Comparison of ENCODE assay signal across 25 cellular contexts in the genomic region with DNA sequence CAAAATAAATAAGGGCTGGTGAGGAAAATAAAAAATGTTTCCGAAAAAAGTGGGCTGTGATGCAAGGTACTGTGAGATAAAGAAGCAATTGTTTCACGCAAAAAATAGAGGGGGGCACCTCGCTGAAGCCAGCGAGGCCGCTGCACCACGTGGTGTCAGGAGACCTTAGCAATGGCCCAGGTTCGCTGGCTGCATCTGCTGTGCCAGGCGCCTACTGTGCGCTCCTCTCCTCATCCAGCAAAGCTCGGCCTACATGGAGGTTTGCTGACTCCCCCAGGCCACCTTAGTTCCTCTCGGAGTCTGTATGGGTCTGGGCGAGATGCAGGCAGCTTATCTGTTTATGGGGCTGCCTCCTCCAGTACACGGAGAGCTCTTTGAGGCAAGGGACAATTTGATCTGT.
"Had no signal": no experiment of that assay in that cellular context is flagged by ENCODE, and none has a peak within 500 bp of the region (broad histone marks: within the 10 kb centered on the region; RNA-seq: fewer than 3 reads in every experiment).

No MANE protein-coding gene starts in this region.

- H3K27ac ChIP-seq: hepatocyte, left ventricle myocardium inferior, ovary, prostate gland, skin epidermis, stomach, thoracic aorta, tibial artery, upper lobe of right lung had no signal

- H3K27me3 ChIP-seq: hepatocyte, neutrophil, ovary, stomach, tibial artery, upper lobe of right lung had no signal

- H3K4me3 ChIP-seq: hepatocyte, left ventricle myocardium inferior, lung, ovary, prostate gland, skin epidermis, stomach, thoracic aorta, tibial artery, upper lobe of right lung had no signal

- H3K36me3 ChIP-seq: left ventricle myocardium inferior, neutrophil, ovary, prostate gland, stomach, thoracic aorta, tibial artery, upper lobe of right lung had no signal

- FAIRE-seq: urothelium cell line had no signal

- H3K4me1 ChIP-seq: left ventricle myocardium inferior, prostate gland, tibial artery, upper lobe of right lung had no signal

- DNase-seq: islet precursor cell; left ventricle myocardium inferior; naive thymus-derived CD8-positive, alpha-beta T cell; occipital lobe; ovary; retina; stimulated activated CD4-positive, alpha-beta T cell treated with anti-CD3 and anti-CD28 coated beads, Interleukin-12 subunit alpha, Interleukin-12 subunit beta, amount 100 ng/mL, for 4 hours; stimulated activated CD4-positive, alpha-beta T cell treated with anti-CD3 and anti-CD28 coated beads, Interleukin-15, amount 100 ng/mL, for 24 hours; stimulated activated CD4-positive, alpha-beta T cell treated with anti-CD3 and anti-CD28 coated beads, Interleukin-2, amount 100 ng/mL, for 24 hours; stimulated activated CD4-positive, alpha-beta T cell treated with anti-CD3 and anti-CD28 coated beads, Interleukin-4, amount 100 ng/mL, for 1 hour; stimulated activated naive B cell treated with anti-CD40 and anti-IgM and Interleukin-4, amounts not matched to agents 10 μg/mL and 1 μg/mL and 100 μg/mL, for 72 hours; stimulated activated naive CD8-positive, alpha-beta T cell treated with anti-CD3 and anti-CD28 coated beads, Interleukin-15, Interleukin-2, amounts not matched to agents 100 U/mL and 50 U/mL, for 24 hours; stomach; tibial artery; trophoblast cell; upper lobe of right lung had no signal

- H2AFZ ChIP-seq: hepatocyte had no signal

- ATAC-seq: naive thymus-derived CD8-positive, alpha-beta T cell; right cardiac atrium; sciatic nerve; stimulated activated naive B cell treated with anti-CD40 and anti-IgM and Interleukin-4, amounts not matched to agents 10 μg/mL and 1 μg/mL and 100 μg/mL, for 72 hours; stimulated activated naive CD8-positive, alpha-beta T cell treated with anti-CD3 and anti-CD28 coated beads, Interleukin-15, Interleukin-2, amounts not matched to agents 100 U/mL and 50 U/mL, for 24 hours; upper lobe of right lung had no signal

- H3K9me3 ChIP-seq: left ventricle myocardium inferior, neutrophil, ovary, prostate gland, stomach, thoracic aorta, tibial artery, upper lobe of right lung had no signal

- H3K79me2 ChIP-seq: hepatocyte had no signal

- H3K4me2 ChIP-seq: hepatocyte had no signal
